Comparison of ENCODE assay signal across 15 cellular contexts in the genomic region with DNA sequence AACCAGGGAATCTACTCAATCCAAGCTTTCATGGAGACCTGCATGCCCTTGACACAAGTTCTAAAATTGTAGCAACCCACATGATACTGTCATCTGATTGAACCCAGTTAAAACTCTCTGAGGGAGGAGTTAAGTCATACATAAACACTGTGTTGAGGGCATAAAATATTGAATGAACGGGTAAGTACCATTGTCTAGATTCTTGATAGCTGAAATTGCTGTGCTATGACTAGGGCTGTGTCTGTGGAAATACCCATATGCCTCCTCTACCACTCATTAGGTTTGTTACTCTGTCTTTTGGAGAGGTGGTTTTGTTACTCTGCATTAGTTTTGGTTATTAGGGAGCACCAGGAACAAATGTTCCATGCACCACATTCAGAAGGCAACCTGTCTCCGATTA. TPM values are rescaled to one million over a fixed set of nuclear protein-coding genes. Genes with fewer than 3 reads are reported as not detected.
A peak's percentile ranks its signal among the peaks of the same experiment; 100 is the strongest.
DNase-seq lines count a peak whose midpoint lies in the region; ATAC-seq and TF ChIP-seq lines count a peak whose summit lies in the region.
"Had no signal": no experiment of that assay in that cellular context is flagged by ENCODE, and none has a peak within 500 bp of the region (broad histone marks: within the 10 kb centered on the region; RNA-seq: fewer than 3 reads in every experiment).

No MANE protein-coding gene starts in this region.

- H3K27me3 Mint-ChIP-seq in activated CD8-positive, alpha-beta T cell treated with anti-CD3 and anti-CD28 coated beads for 36 hours = no peaks in the 10 kb centered on the region
- H3K27me3 Mint-ChIP-seq in activated CD8-positive, alpha-beta T cell treated with anti-CD3 and anti-CD28 coated beads, Interleukin-2, amount 10 ng/mL, durations not matched to agents 7 days and 5 days (ENCODE audit: low read depth) = no peaks in the 10 kb centered on the region

- POLR2A ChIA-PET in activated CD8-positive, alpha-beta T cell treated with anti-CD3 and anti-CD28 coated beads for 36 hours (lab: Charles Lee) = no interaction called here
- POLR2A ChIA-PET in activated CD8-positive, alpha-beta T cell treated with anti-CD3 and anti-CD28 coated beads, Interleukin-2, amount 10 ng/mL, durations not matched to agents 7 days and 5 days (lab: Charles Lee) = interaction anchor here (0.6 to 1.2 kb wide), 2 partner anchors 9 to 108 kb away, joined by 4 to 7 read pairs; no protein-coding TSS in a partner anchor

- no peaks in the 10 kb centered on the region for H3K36me3 Mint-ChIP-seq in activated CD8-positive, alpha-beta T cell treated with anti-CD3 and anti-CD28 coated beads for 36 hours (ENCODE audit: low read depth)
- H3K36me3 Mint-ChIP-seq in activated CD8-positive, alpha-beta T cell treated with anti-CD3 and anti-CD28 coated beads, Interleukin-2, amount 10 ng/mL, durations not matched to agents 7 days and 5 days (ENCODE audit: low read depth) = peaks cover 2% of the 10 kb centered on the region
- peaks cover 7% of the 10 kb centered on the region for H3K36me3 Mint-ChIP-seq in stimulated activated effector memory CD8-positive, alpha-beta T cell treated with anti-CD3 and anti-CD28 coated beads, Interleukin-12 subunit alpha, Interleukin-12 subunit beta, amount 100 ng/mL, for 72 hours

- H3K27ac Mint-ChIP-seq in activated CD8-positive, alpha-beta T cell treated with anti-CD3 and anti-CD28 coated beads for 36 hours = no peak overlapping the region
- H3K27ac Mint-ChIP-seq in activated CD8-positive, alpha-beta T cell treated with anti-CD3 and anti-CD28 coated beads, Interleukin-2, amount 10 ng/mL, durations not matched to agents 7 days and 5 days = no peak overlapping the region
- H3K27ac Mint-ChIP-seq in stimulated activated effector memory CD8-positive, alpha-beta T cell treated with anti-CD3 and anti-CD28 coated beads, Interleukin-12 subunit alpha, Interleukin-12 subunit beta, amount 100 ng/mL, for 72 hours = no peak overlapping the region
- H3K27ac Mint-ChIP-seq: activated naive CD4-positive, alpha-beta T cell treated with anti-CD3 and anti-CD28 coated beads for 36 hours had no signal

- H3K4me1 Mint-ChIP-seq in activated CD8-positive, alpha-beta T cell treated with anti-CD3 and anti-CD28 coated beads for 36 hours (ENCODE audit: low read depth) = peaks cover 34% of the 10 kb centered on the region
- peaks cover 3% of the 10 kb centered on the region for H3K4me1 Mint-ChIP-seq in activated CD8-positive, alpha-beta T cell treated with anti-CD3 and anti-CD28 coated beads, Interleukin-2, amount 10 ng/mL, durations not matched to agents 7 days and 5 days (ENCODE audit: low read depth)
- H3K4me1 Mint-ChIP-seq in stimulated activated effector memory CD8-positive, alpha-beta T cell treated with anti-CD3 and anti-CD28 coated beads, Interleukin-12 subunit alpha, Interleukin-12 subunit beta, amount 100 ng/mL, for 72 hours = peaks cover 58% of the 10 kb centered on the region

- no peaks in the 10 kb centered on the region for H3K9me3 ChIP-seq in BE2C
- H3K9me3 ChIP-seq: spleen, thyroid gland had no signal

- no peaks in the 10 kb centered on the region for H3K36me3 ChIP-seq in BE2C

- no peaks in the 10 kb centered on the region for H3K27me3 ChIP-seq in BE2C
- H3K27me3 ChIP-seq: spleen, thyroid gland had no signal

- H3K4me3 Mint-ChIP-seq in activated CD8-positive, alpha-beta T cell treated with anti-CD3 and anti-CD28 coated beads for 36 hours = no peak overlapping the region
- H3K4me3 Mint-ChIP-seq in activated CD8-positive, alpha-beta T cell treated with anti-CD3 and anti-CD28 coated beads, Interleukin-2, amount 10 ng/mL, durations not matched to agents 7 days and 5 days = no peak overlapping the region
- no peak overlapping the region for H3K4me3 Mint-ChIP-seq in stimulated activated effector memory CD8-positive, alpha-beta T cell treated with anti-CD3 and anti-CD28 coated beads, Interleukin-12 subunit alpha, Interleukin-12 subunit beta, amount 100 ng/mL, for 72 hours
- H3K4me3 Mint-ChIP-seq: activated naive CD4-positive, alpha-beta T cell treated with anti-CD3 and anti-CD28 coated beads for 36 hours had no signal

- intact Hi-C loops in activated CD8-positive, alpha-beta T cell treated with anti-CD3 and anti-CD28 coated beads for 36 hours (cut with micrococcal nuclease) = no loop called here

- no peak overlapping the region for H3K4me3 ChIP-seq in BE2C (ENCODE audit: low read depth, low read length)
- H3K4me3 ChIP-seq: spleen, thyroid gland had no signal

- CTCF ChIA-PET in activated CD8-positive, alpha-beta T cell treated with anti-CD3 and anti-CD28 coated beads for 36 hours (lab: Charles Lee) = no interaction called here
- CTCF ChIA-PET in activated CD8-positive, alpha-beta T cell treated with anti-CD3 and anti-CD28 coated beads, Interleukin-2, amount 10 ng/mL, durations not matched to agents 7 days and 5 days (lab: Charles Lee) = no interaction called here

- TF ChIP-seq CTCF in activated CD8-positive, alpha-beta T cell treated with anti-CD3 and anti-CD28 coated beads for 36 hours (IDR thresholded peaks at IDR 0.05) = no peak
- no peak for TF ChIP-seq CTCF in BE2C (IDR thresholded peaks at IDR 0.05; ENCODE audit: low read depth, low read length)

- H3K9me3 Mint-ChIP-seq in activated CD8-positive, alpha-beta T cell treated with anti-CD3 and anti-CD28 coated beads for 36 hours = no peaks in the 10 kb centered on the region
- H3K9me3 Mint-ChIP-seq in activated CD8-positive, alpha-beta T cell treated with anti-CD3 and anti-CD28 coated beads, Interleukin-2, amount 10 ng/mL, durations not matched to agents 7 days and 5 days (ENCODE audit: insufficient read depth) = no peaks in the 10 kb centered on the region
- no peaks in the 10 kb centered on the region for H3K9me3 Mint-ChIP-seq in stimulated activated effector memory CD8-positive, alpha-beta T cell treated with anti-CD3 and anti-CD28 coated beads, Interleukin-12 subunit alpha, Interleukin-12 subunit beta, amount 100 ng/mL, for 72 hours
- H3K9me3 Mint-ChIP-seq: activated naive CD4-positive, alpha-beta T cell treated with anti-CD3 and anti-CD28 coated beads for 36 hours had no signal

- DNase-seq in activated CD8-positive, alpha-beta T cell treated with anti-CD3 and anti-CD28 coated beads for 36 hours = no peak
- DNase-seq in activated CD8-positive, alpha-beta T cell treated with anti-CD3 and anti-CD28 coated beads, Interleukin-2, amount 10 ng/mL, durations not matched to agents 7 days and 5 days = no peak
- no peak for DNase-seq in stimulated activated effector memory CD8-positive, alpha-beta T cell treated with anti-CD3 and anti-CD28 coated beads, Interleukin-12 subunit alpha, Interleukin-12 subunit beta, amount 100 ng/mL, for 72 hours (ENCODE audit: low spot score in 2 of 2)
- DNase-seq in BE2C = no peak
- DNase-seq in NCI-H146 treated with DMSO at 0.1 percent for 48 hours (lab: John Stamatoyannopoulos, UW; ENCODE audit: unreplicated experiment) = no peak
- no peak for DNase-seq in amniotic stem cell (lab: John Stamatoyannopoulos, UW)
- DNase-seq: activated naive CD4-positive, alpha-beta T cell treated with anti-CD3 and anti-CD28 coated beads for 36 hours; foreskin melanocyte; HCEC 1CT; mesendoderm; spleen; thyroid gland had no signal

- H3K4me1 ChIP-seq in BE2C = no peaks in the 10 kb centered on the region

- peak; percentile 49 for ATAC-seq in activated CD8-positive, alpha-beta T cell treated with anti-CD3 and anti-CD28 coated beads for 36 hours
- ATAC-seq in activated CD8-positive, alpha-beta T cell treated with anti-CD3 and anti-CD28 coated beads, Interleukin-2, amount 10 ng/mL, durations not matched to agents 7 days and 5 days = no peak
- ATAC-seq in HG02798 (IDR thresholded peaks at IDR 0.05; ENCODE audit: poor library complexity, unreplicated experiment) (peak; percentile 44), HG03521 (IDR thresholded peaks at IDR 0.05; ENCODE audit: unreplicated experiment) (peak; percentile 47)
- peak; percentile 83 for ATAC-seq in stimulated activated effector memory CD8-positive, alpha-beta T cell treated with anti-CD3 and anti-CD28 coated beads, Interleukin-12 subunit alpha, Interleukin-12 subunit beta, amount 100 ng/mL, for 72 hours

RNA-seq across cellular contexts. Expression of gene ENPP4, which starts 7.6 kb away (rescaled TPM):
- total RNA-seq in activated CD8-positive, alpha-beta T cell treated with anti-CD3 and anti-CD28 coated beads for 36 hours = 1 to 10 TPM; 6.6 to 7.3 TPM
- total RNA-seq in activated CD8-positive, alpha-beta T cell treated with anti-CD3 and anti-CD28 coated beads, Interleukin-2, amount 10 ng/mL, durations not matched to agents 7 days and 5 days = 1 to 10 TPM; 4.9 to 5.4 TPM
- polyA plus RNA-seq in BE2C (2012; ENCODE audit: insufficient read depth, insufficient read length, low read depth) = 2.8 TPM

RNA-seq across cellular contexts. Expression of gene ENPP5, which starts 33.4 kb away (rescaled TPM):
- total RNA-seq in activated CD8-positive, alpha-beta T cell treated with anti-CD3 and anti-CD28 coated beads for 36 hours = under 1 TPM; 0.40 to 0.68 TPM
- total RNA-seq in activated CD8-positive, alpha-beta T cell treated with anti-CD3 and anti-CD28 coated beads, Interleukin-2, amount 10 ng/mL, durations not matched to agents 7 days and 5 days = not detected
- polyA plus RNA-seq in BE2C (2012; ENCODE audit: insufficient read depth, insufficient read length, low read depth) = not detected
- total RNA-seq: A673 had no signal
